In genomic region chr10:132050191-132050590, GRCh38 we compare ENCODE assay signal across 21 cellular contexts. TPM values are rescaled to one million over a fixed set of nuclear protein-coding genes. Genes with fewer than 3 reads are reported as not detected.
"Had no signal": no experiment of that assay in that cellular context is flagged by ENCODE, and none has a peak within 500 bp of the region (broad histone marks: within the 10 kb centered on the region; RNA-seq: fewer than 3 reads in every experiment).

No MANE protein-coding gene starts in this region.

- H3K9ac ChIP-seq: SK-N-SH had no signal

- H3K4me3 Mint-ChIP-seq: T-cell had no signal

- DNase-seq: IMR-90, MG63, NCI-H1092, NCI-H1105 treated with DMSO at 0.1 percent for 48 hours, NCI-H1417 treated with DMSO at 0.1 percent for 48 hours, NCI-H146, NCI-H1694 treated with DMSO at 0.1 percent for 48 hours, NCI-H1930, NCI-H2081, NCI-H2107, NCI-H2227 treated with DMSO at 0.1 percent for 48 hours, NCI-H524 treated with DMSO at 0.1 percent for 48 hours, NCI-H69, NCI-H774, RPMI8226, SHP77, SK-N-SH, SW 1271, T-cell had no signal

- H3K9me3 ChIP-seq: SK-N-SH had no signal

- H3K4me3 ChIP-seq: K562, MG63 had no signal

- H3K27ac Mint-ChIP-seq: T-cell had no signal

- H3K4me1 Mint-ChIP-seq: T-cell had no signal

- ATAC-seq: HepG2, K562, T-cell had no signal

- H3K36me3 ChIP-seq: MG63 had no signal

RNA-seq across cellular contexts. Expression of gene JAKMIP3, which starts 15.6 kb away (rescaled TPM):
- polyA plus RNA-seq: K562 had no signal
